Comparison of ENCODE assay signal across 8 cellular contexts in the genomic region with DNA sequence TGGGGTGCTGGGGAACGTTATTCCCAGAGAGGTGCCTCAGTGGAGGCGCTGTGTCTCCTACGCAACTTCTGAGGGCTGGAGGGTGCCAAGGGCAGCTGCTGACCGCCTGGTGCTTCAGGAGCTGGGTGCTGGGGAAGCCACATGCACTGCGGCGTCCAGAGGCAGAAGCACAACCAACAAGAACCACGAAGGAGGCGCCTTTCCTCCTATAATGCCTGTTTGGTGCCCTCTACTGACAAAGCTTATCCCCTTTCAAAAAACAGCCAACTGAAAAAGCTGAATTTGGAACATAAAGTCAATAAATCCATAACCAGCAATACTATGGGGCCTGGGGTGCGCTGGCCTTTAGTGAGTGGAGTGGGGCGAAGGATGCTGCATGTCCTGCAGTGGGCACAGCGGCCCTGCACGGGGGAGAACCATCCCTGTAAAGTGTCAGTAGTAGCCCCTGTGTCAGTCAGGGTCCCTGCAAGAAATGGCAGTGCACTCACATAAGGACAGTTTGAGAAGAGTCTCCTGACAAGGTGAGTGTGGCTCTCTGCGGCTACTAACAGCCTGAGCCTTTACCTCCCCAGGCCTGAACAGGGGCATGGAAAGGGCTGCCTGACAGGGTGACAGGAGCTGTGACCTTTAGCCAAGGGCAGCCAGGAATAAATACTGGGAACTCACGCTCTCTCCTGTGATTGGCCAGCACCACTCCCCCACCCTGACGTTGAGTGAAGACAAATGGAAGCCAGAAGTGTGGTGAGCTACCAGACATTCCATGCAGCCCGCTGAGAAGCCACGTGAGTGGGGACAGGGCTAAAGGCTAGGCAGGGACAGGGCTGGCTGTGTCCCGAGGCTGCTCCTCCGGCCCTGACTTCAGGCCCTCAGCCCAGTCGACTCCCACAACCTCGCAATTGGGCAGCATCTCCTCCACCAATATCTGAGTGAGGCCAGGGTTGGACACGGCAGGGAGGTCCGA. TPM values are rescaled to one million over a fixed set of nuclear protein-coding genes. Genes with fewer than 3 reads are reported as not detected.
DNase-seq lines count a peak whose midpoint lies in the region; ATAC-seq and TF ChIP-seq lines count a peak whose summit lies in the region.

No MANE protein-coding gene starts in this region.

- no peaks in the 10 kb centered on the region for H3K27me3 Mint-ChIP-seq in Caco-2 (ENCODE audit: insufficient read depth, unreplicated experiment)

- CTCF ChIA-PET in Caco-2 (lab: Charles Lee) = interaction anchor here (0.8 to 1.7 kb wide), 6 partner anchors 8 to 132 kb away, joined by 3 to 8 read pairs (median 5); a partner anchor contains a TSS

- peaks cover 17% of the 10 kb centered on the region for H3K36me3 Mint-ChIP-seq in Caco-2 (ENCODE audit: insufficient read depth, unreplicated experiment)

- H3K36me3 ChIP-seq in Caco-2 (ENCODE audit: control insufficient read depth, insufficient read depth, low read length) (no peaks in the 10 kb centered on the region; the same call in 1 of the 2 replicates), body of pancreas (replicated peaks in 1 of 2; ENCODE audit: insufficient read depth in 1 of 2, low read depth in 2 of 2) (peaks cover 0 to 6% of the 10 kb centered on the region in 2 donors), prostate gland (no peaks in the 10 kb centered on the region)

- DNase-seq in Caco-2 = peak in 1 of 2 experiments; percentile 55
- DNase-seq in Kasumi-1 (lab: John Stamatoyannopoulos, UW) = peak; percentile 79 to 86
- DNase-seq in body of pancreas = peak in 1 of 4 donors; percentile 53
- peak; percentile 35 for DNase-seq in medulla oblongata (ENCODE audit: extremely low spot score)
- DNase-seq in prostate gland (ENCODE audit: low spot score) = no peak

- H3K4me1 ChIP-seq in Caco-2 (peaks cover 10% of the 10 kb centered on the region; the same call in 1 of the 2 replicates), body of pancreas (peaks cover 9% of the 10 kb centered on the region), prostate gland (replicated peaks) (peaks cover 4% of the 10 kb centered on the region)

- TF ChIP-seq CTCF in Caco-2 (IDR thresholded peaks at IDR 0.05; ENCODE audit: insufficient read depth in 1 of 2, low read depth in 1 of 2, low read length in 1 of 2, severe bottlenecking in 1 of 2, unreplicated experiment in 1 of 2) (peak; percentile 50 to 66), body of pancreas (IDR thresholded peaks at IDR 0.05) (peak in 5 of 7 experiments; percentile 7 to 35 (median 16)), prostate gland (IDR thresholded peaks at IDR 0.05) (peak in 1 of 4 experiments; percentile 39)

- H3K27ac Mint-ChIP-seq in Caco-2 (ENCODE audit: unreplicated experiment) = no peak overlapping the region

- H3K9me3 Mint-ChIP-seq in Caco-2 (ENCODE audit: unreplicated experiment) = no peaks in the 10 kb centered on the region

- WGBS in body of pancreas, 2 donors = 70 to 84% methylated on average over 15 to 23 of the region's 23 CpGs
- WGBS in prostate gland = 73% methylated on average over 23 of the region's 23 CpGs

- H3K4me3 ChIP-seq in Caco-2 (ENCODE audit: low read depth, low read length) (no peak overlapping the region), body of pancreas (no peak overlapping the region), prostate gland (no peak overlapping the region)

- BruUV-seq in Caco-2 (replicated peaks; lab: Mats Ljungman, UMichigan) = TSS peak; percentile 31

- POLR2A ChIA-PET in Caco-2 (lab: Charles Lee) = interaction anchor here (0.6 to 1.5 kb wide), 3 partner anchors 8 to 510 kb away, joined by 5 to 7 read pairs (median 6); a partner anchor contains a TSS

- H3K27me3 ChIP-seq in Caco-2 (replicated peaks; ENCODE audit: control insufficient read depth, insufficient read depth, low read length) (no peaks in the 10 kb centered on the region), body of pancreas (no peaks in the 10 kb centered on the region), prostate gland (replicated peaks; ENCODE audit: insufficient read depth) (no peaks in the 10 kb centered on the region)

- intact Hi-C loops in Caco-2 (cut with micrococcal nuclease; ENCODE audit: unreplicated experiment) = loop anchor here (1.0 kb wide), 2 partner anchors 22 to 90 kb away; no protein-coding TSS in a partner anchor
- intact Hi-C loops in body of pancreas (cut with DNase I) = loop anchor here (10.0 kb wide), 1 partner anchor 107 kb away; no protein-coding TSS in a partner anchor
- intact Hi-C loops in prostate gland (cut with DNase I) = no loop called here

- H3K27ac ChIP-seq in body of pancreas (no peak overlapping the region), prostate gland (no peak overlapping the region)

- ATAC-seq in body of pancreas (no peak), GM21825 (IDR thresholded peaks at IDR 0.05; ENCODE audit: unreplicated experiment) (no peak), GM21786 (IDR thresholded peaks at IDR 0.05; ENCODE audit: unreplicated experiment) (no peak), HG02970 (IDR thresholded peaks at IDR 0.05; ENCODE audit: low FRiP score, unreplicated experiment) (no peak)

- TF ChIP-seq POLR2A in body of pancreas (IDR thresholded peaks at IDR 0.05) (no peak), prostate gland (IDR thresholded peaks at IDR 0.05) (no peak)

- peaks cover 18% of the 10 kb centered on the region for H3K4me1 Mint-ChIP-seq in Caco-2 (ENCODE audit: low read depth, unreplicated experiment)

- no peak overlapping the region for H3K4me3 Mint-ChIP-seq in Caco-2 (ENCODE audit: unreplicated experiment)

- H3K9me3 ChIP-seq in Caco-2 = no peaks in the 10 kb centered on the region
- no peaks in the 10 kb centered on the region for H3K9me3 ChIP-seq in body of pancreas
- no peaks in the 10 kb centered on the region for H3K9me3 ChIP-seq in prostate gland

RNA-seq across cellular contexts. Expression of a gene that starts 4.5 kb away (rescaled TPM):
- total RNA-seq in Caco-2 (2022) (3.1 and 3.7 TPM in 2 replicates), body of pancreas (1 to 10 TPM; 3.6 to 9.1 TPM), prostate gland (10 to 100 TPM in 1 of 2 donors, 1 to 10 TPM in 1; 9.4 to 11.6 TPM)

RNA-seq across cellular contexts. Expression of a gene that starts 8.0 kb away (rescaled TPM):
- total RNA-seq in Caco-2 (2022) = 75.9 and 85.0 TPM in 2 replicates
- total RNA-seq in body of pancreas = 10 to 100 TPM; 13.5 to 45.5 TPM
- 10 to 100 TPM; 42.4 to 42.9 TPM for total RNA-seq in prostate gland

RNA-seq across cellular contexts. Expression of a gene that starts 11.2 kb away (rescaled TPM):
- total RNA-seq in Caco-2 (2022) = not detected in 2 replicates
- not detected for total RNA-seq in body of pancreas
- total RNA-seq in prostate gland = not detected

RNA-seq across cellular contexts. Expression of a gene that starts 34.1 kb away (rescaled TPM):
- 9.4 and 19.4 TPM in 2 replicates for total RNA-seq in Caco-2 (2022)
- 10 to 100 TPM; 15.2 to 17.9 TPM for total RNA-seq in body of pancreas
- total RNA-seq in prostate gland = 10 to 100 TPM; 69.0 to 72.5 TPM

RNA-seq across cellular contexts. Expression of a gene that starts 34.5 kb away (rescaled TPM):
- total RNA-seq in Caco-2 (2022) (36.6 and 37.3 TPM in 2 replicates), body of pancreas (10 to 100 TPM in 1 of 2 donors, 1 to 10 TPM in 1; 4.3 to 22.8 TPM), prostate gland (10 to 100 TPM; 29.6 to 34.0 TPM)
